ENCODE assay signal across 13 cellular contexts in the genomic region with DNA sequence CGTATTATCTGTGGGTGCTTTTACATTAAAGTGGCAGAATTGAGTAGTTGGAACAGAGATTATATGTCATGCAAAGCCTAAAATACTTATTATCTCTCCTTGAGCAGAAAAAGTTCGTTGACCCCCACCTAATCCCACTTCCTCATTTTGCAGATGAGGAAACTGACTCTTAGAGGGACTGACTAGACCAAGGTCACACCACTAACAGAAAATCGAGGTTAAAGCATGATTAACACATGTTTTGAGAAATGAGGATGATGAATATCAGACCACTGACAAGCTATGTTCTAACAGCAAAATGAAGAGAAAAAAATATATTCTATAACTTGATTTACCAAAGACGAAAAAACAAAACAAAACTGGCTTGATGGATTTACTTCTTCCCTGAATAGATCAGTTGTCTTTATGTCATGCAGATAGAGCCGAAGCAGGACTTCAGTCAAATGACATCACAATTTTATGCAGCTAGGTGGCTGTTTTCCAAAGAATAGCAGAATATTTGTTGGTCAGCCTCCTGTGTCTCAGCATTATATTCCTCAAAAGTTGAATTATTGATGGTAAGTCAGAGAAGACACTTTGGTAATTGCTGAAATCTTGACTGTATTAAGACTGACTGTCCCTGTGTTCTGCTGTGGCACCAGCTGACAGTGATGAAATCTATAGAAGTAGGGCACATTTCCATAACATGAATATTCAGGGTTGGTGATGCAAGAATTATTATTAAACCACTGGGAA. TPM values are rescaled to one million over a fixed set of nuclear protein-coding genes. Genes with fewer than 3 reads are reported as not detected.
DNase-seq lines count a peak whose midpoint lies in the region; ATAC-seq, FAIRE-seq and TF ChIP-seq lines count a peak whose summit lies in the region.
"Had no signal": no experiment of that assay in that cellular context is flagged by ENCODE, and none has a peak within 500 bp of the region (broad histone marks: within the 10 kb centered on the region; RNA-seq: fewer than 3 reads in every experiment).

No MANE protein-coding gene starts in this region.

- no peaks in the 10 kb centered on the region for H3K79me2 ChIP-seq in GM12878 (ENCODE audit: control insufficient read depth, insufficient read depth, low read length)

- TF ChIP-seq CTCF in GM12878 (IDR thresholded peaks at IDR 0.05 in 2 of 3, conservative IDR thresholded peaks at IDR 0.05 in 1 of 3; ENCODE audit: control insufficient read depth in 2 of 3, extremely low read depth in 1 of 3, insufficient read depth in 1 of 3, low read depth in 3 of 3, low read length in 3 of 3) = no peak

- no peaks in the 10 kb centered on the region for H3K27me3 ChIP-seq in GM12878 (replicated peaks in 1 of 2; ENCODE audit: control insufficient read depth in 2 of 2, insufficient read depth in 2 of 2, low read length in 1 of 2)
- H3K27me3 ChIP-seq: upper lobe of left lung had no signal

- CTCF ChIA-PET in GM12878 (lab: Yijun Ruan, JAX) = interaction anchor here (0.6 to 5.3 kb wide), 3 partner anchors 17 to 585 kb away, joined by 3 to 32 read pairs (median 3); no protein-coding TSS in a partner anchor

- H2AFZ ChIP-seq in GM12878 (ENCODE audit: control insufficient read depth, low read depth, low read length) = no peak overlapping the region

- RAD21 ChIA-PET in GM12878 (lab: Charles Lee; ENCODE audit: unreplicated experiment) = interaction anchor here (1.4 kb wide), 1 partner anchor 22 kb away, joined by 3 read pairs; no protein-coding TSS in a partner anchor

- no peaks in the 10 kb centered on the region for H3K36me3 ChIP-seq in GM12878 (ENCODE audit: control insufficient read depth in 2 of 2, insufficient read depth in 2 of 2, low read length in 1 of 2)
- H3K36me3 ChIP-seq: upper lobe of left lung had no signal

- 35% methylated on average over 5 of the region's 5 CpGs for WGBS in GM12878 (ENCODE audit: insufficient coverage, insufficient replicate concordance, low lambda C conversion rate, missing lambda C conversion rate)

- peak; percentile 50 to 60; a peak in 2 of 4 replicates for TF ChIP-seq EP300 in GM12878 (IDR thresholded peaks at IDR 0.05; ENCODE audit: borderline replicate concordance in 1 of 2, control insufficient read depth in 1 of 2, low read depth in 2 of 2, low read length in 2 of 2)

- no peak overlapping the region for H3K27ac ChIP-seq in GM12878 (ENCODE audit: control insufficient read depth, insufficient read depth)
- H3K27ac ChIP-seq: upper lobe of left lung had no signal

- no peak overlapping the region for H3K4me2 ChIP-seq in GM12878 (ENCODE audit: control insufficient read depth, insufficient read depth)

- DNase-seq in GM12878 (ENCODE audit: low read depth, low spot score) = peak; percentile 20
- no peak for DNase-seq in stimulated activated CD4-positive, alpha-beta T cell treated with anti-CD3 and anti-CD28 coated beads, Interleukin-15, amount 100 ng/mL, for 24 hours
- no peak for DNase-seq in NCI-H1436 (lab: John Stamatoyannopoulos, UW)
- DNase-seq in cerebellum (ENCODE audit: low spot score) = no peak
- DNase-seq in 8988T = no peak
- DNase-seq: NCI-H1930; stimulated activated CD4-positive, alpha-beta T cell treated with anti-CD3 and anti-CD28 coated beads, Interleukin-2, amount 100 ng/mL, for 48 hours; T-helper 17 cell; upper lobe of left lung had no signal

- no peaks in the 10 kb centered on the region for H3K9me3 ChIP-seq in GM12878 (replicated peaks; ENCODE audit: control insufficient read depth, insufficient read depth, low read length)
- H3K9me3 ChIP-seq: upper lobe of left lung had no signal

- intact Hi-C loops in GM12878 (cut with micrococcal nuclease; ENCODE audit: unreplicated experiment) = no loop called here

- POLR2A ChIA-PET in GM12878 (lab: Charles Lee) = interaction anchor here (0.6 to 1.6 kb wide), 3 partner anchors 22 to 355 kb away, joined by 3 to 5 read pairs (median 3); no protein-coding TSS in a partner anchor

- in situ Hi-C loops in GM12878 (cut with MboI) = no loop called here

- no peak overlapping the region for H3K4me3 ChIP-seq in GM12878
- H3K4me3 ChIP-seq: upper lobe of left lung had no signal

- H3K9ac ChIP-seq in GM12878 (ENCODE audit: control insufficient read depth, insufficient read depth, low read length) = no peak overlapping the region

- no peak for FAIRE-seq in GM12878 (lab: Jason Lieb, UNC)
- FAIRE-seq: H1 had no signal

- H4K20me1 ChIP-seq in GM12878 (ENCODE audit: control insufficient read depth, insufficient read depth) = no peaks in the 10 kb centered on the region

- TF ChIP-seq RAD21 in GM12878 (IDR thresholded peaks at IDR 0.05; ENCODE audit: insufficient read depth, low read depth, low read length) = no peak

- SMC1A ChIA-PET in GM12878 (lab: Charles Lee; ENCODE audit: uncharacterized antibody, unreplicated experiment) = interaction anchor here (0.6 to 2.7 kb wide), 6 partner anchors 17 to 326 kb away, joined by 3 to 12 read pairs (median 6); no protein-coding TSS in a partner anchor

- H3K4me1 ChIP-seq in GM12878 (ENCODE audit: control insufficient read depth, insufficient read depth, low read length) = peaks cover 6% of the 10 kb centered on the region; the same call in 1 of the 2 replicates
- H3K4me1 ChIP-seq: upper lobe of left lung had no signal

- ATAC-seq in GM18873 (IDR thresholded peaks at IDR 0.05; ENCODE audit: low FRiP score, unreplicated experiment) (peak; percentile 66), HG02623 (IDR thresholded peaks at IDR 0.05; ENCODE audit: unreplicated experiment) (peak; percentile 65), HG03558 (IDR thresholded peaks at IDR 0.05; ENCODE audit: extremely low read depth, unreplicated experiment) (peak; percentile 51), GM12878 (peak; percentile 83)
- ATAC-seq: T-helper 17 cell had no signal

- BruUV-seq in GM12878 (replicated peaks; lab: Mats Ljungman, UMichigan) = no TSS peak

- no peak for TF ChIP-seq POLR2A in GM12878 (IDR thresholded peaks at IDR 0.05; ENCODE audit: low read depth, low read length)

TF ChIP-seq in GM12878, 131 proteins besides CTCF, POLR2A, EP300 and RAD21 (continues in another document):
- peak; percentile 69 for TF ChIP-seq MTA2 (IDR thresholded peaks at IDR 0.05; ENCODE audit: low read depth)
- peak; percentile 96 for TF ChIP-seq SPI1 (IDR thresholded peaks at IDR 0.05; ENCODE audit: borderline replicate concordance, insufficient read depth, low read depth, low read length)
- peak; percentile 87 for TF ChIP-seq NR2F1 (conservative IDR thresholded peaks at IDR 0.05)
- peak; percentile 58 for TF ChIP-seq DPF2 (IDR thresholded peaks at IDR 0.05)
- 0 out of 2 replicates have a peak, but pooled peaks have one; percentile 29 for TF ChIP-seq MYB (IDR thresholded peaks at IDR 0.05; ENCODE audit: borderline replicate concordance, low read depth, low read length)
- 0 out of 2 replicates have a peak, but pooled peaks have one; percentile 39 for TF ChIP-seq NFIC (IDR thresholded peaks at IDR 0.05; ENCODE audit: low read depth, low read length)
- TF ChIP-seq, protein P1, sequence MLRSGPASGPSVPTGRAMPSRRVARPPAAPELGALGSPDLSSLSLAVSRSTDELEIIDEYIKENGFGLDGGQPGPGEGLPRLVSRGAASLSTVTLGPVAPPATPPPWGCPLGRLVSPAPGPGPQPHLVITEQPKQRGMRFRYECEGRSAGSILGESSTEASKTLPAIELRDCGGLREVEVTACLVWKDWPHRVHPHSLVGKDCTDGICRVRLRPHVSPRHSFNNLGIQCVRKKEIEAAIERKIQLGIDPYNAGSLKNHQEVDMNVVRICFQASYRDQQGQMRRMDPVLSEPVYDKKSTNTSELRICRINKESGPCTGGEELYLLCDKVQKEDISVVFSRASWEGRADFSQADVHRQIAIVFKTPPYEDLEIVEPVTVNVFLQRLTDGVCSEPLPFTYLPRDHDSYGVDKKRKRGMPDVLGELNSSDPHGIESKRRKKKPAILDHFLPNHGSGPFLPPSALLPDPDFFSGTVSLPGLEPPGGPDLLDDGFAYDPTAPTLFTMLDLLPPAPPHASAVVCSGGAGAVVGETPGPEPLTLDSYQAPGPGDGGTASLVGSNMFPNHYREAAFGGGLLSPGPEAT (IDR thresholded peaks at IDR 0.05; ENCODE audit: low read depth) = peak; percentile 26; the same call in 1 of the 2 replicates

RNA-seq across cellular contexts. Expression of a gene that starts 24.2 kb away (rescaled TPM):
- 34.3 and 36.3 TPM in 2 replicates for total RNA-seq in GM12878 (2013; cell fraction: nucleolus; rRNA removed)
- 59.8 and 77.7 TPM in 2 replicates for total RNA-seq in GM12878 (2014; rRNA removed)
- 86.7 and 88.7 TPM in 2 replicates for total RNA-seq in GM12878 (2014; rRNA removed; fragmentation: Illumina TruSeq; extraction: Trizol)
- 42.2 and 46.2 TPM in 2 replicates for total RNA-seq in GM12878 (2021)
- polyA plus RNA-seq in GM12878 (2011; ENCODE audit: low read depth) = 30.5 TPM
- 95.8 and 146 TPM in 2 replicates for polyA plus RNA-seq in GM12878 (2011; rRNA removed)
- polyA plus RNA-seq in GM12878 (2011; cell fraction: cytosol; rRNA removed) = 35.5 and 35.9 TPM in 2 replicates
- polyA plus RNA-seq in GM12878 (2011; cell fraction: nucleus; rRNA removed) = 17.3 and 32.2 TPM in 2 replicates
- polyA plus RNA-seq in GM12878 (2012) = 28.0 and 39.5 TPM in 2 replicates
- 106 and 141 TPM in 2 replicates for polyA plus RNA-seq in GM12878 (2014; fragmentation: Illumina TruSeq; extraction: Trizol)
- polyA plus RNA-seq in GM12878 (2014; fragmentation: Nextera tagmentation; extraction: Ambion mirVana) = 100 to 1,000 TPM; 197 to 258 TPM
- polyA plus RNA-seq in GM12878 (2014; rRNA removed) = 60.7 and 63.2 TPM in 2 replicates
- polyA plus RNA-seq in GM12878 (2016; fragmentation: Nextera tagmentation; extraction: Ambion mirVana) = 100 to 1,000 TPM in 1 of 2 experiments, 10 to 100 TPM in 1; 98.0 to 102 TPM
- polyA minus RNA-seq in GM12878 (2011; rRNA and poly(A)+ RNA removed) = 25.9 and 27.5 TPM in 2 replicates
- 8.3 and 11.1 TPM in 2 replicates for polyA minus RNA-seq in GM12878 (2011; cell fraction: cytosol; rRNA and poly(A)+ RNA removed)
- polyA minus RNA-seq in GM12878 (2011; cell fraction: nucleus; rRNA and poly(A)+ RNA removed) = 8.3 and 9.3 TPM in 2 replicates
- 24.3 TPM for total RNA-seq in cerebellum

RNA-seq across cellular contexts. Expression of a gene that starts 55.9 kb away (rescaled TPM):
- 0.06 and 0.12 TPM in 2 replicates for total RNA-seq in GM12878 (2013; cell fraction: nucleolus; rRNA removed)
- total RNA-seq in GM12878 (2014; rRNA removed) (not detected in 2 replicates), GM12878 (2014; rRNA removed; fragmentation: Illumina TruSeq; extraction: Trizol) (not detected in 2 replicates), GM12878 (2021) (0.05 TPM in 1 of 2 replicates, not detected in the other), cerebellum (58.8 TPM)
- not detected for polyA plus RNA-seq in GM12878 (2011; ENCODE audit: low read depth)
- polyA plus RNA-seq in GM12878 (2011; rRNA removed) (0.38 and 0.43 TPM in 2 replicates), GM12878 (2014; fragmentation: Illumina TruSeq; extraction: Trizol) (not detected in 2 replicates), GM12878 (2014; fragmentation: Nextera tagmentation; extraction: Ambion mirVana) (not detected), GM12878 (2014; rRNA removed) (not detected in 2 replicates), GM12878 (2016; fragmentation: Nextera tagmentation; extraction: Ambion mirVana) (not detected)
- polyA plus RNA-seq in GM12878 (2011; cell fraction: cytosol; rRNA removed) = 0.12 and 0.33 TPM in 2 replicates
- 0.13 and 0.27 TPM in 2 replicates for polyA plus RNA-seq in GM12878 (2011; cell fraction: nucleus; rRNA removed)
- not detected in 2 replicates for polyA plus RNA-seq in GM12878 (2012)
- 0.29 and 0.46 TPM in 2 replicates for polyA minus RNA-seq in GM12878 (2011; rRNA and poly(A)+ RNA removed)
- not detected in 2 replicates for polyA minus RNA-seq in GM12878 (2011; cell fraction: cytosol; rRNA and poly(A)+ RNA removed)
- 0.29 and 0.60 TPM in 2 replicates for polyA minus RNA-seq in GM12878 (2011; cell fraction: nucleus; rRNA and poly(A)+ RNA removed)
- total RNA-seq: T-helper 17 cell had no signal

Comparison
In these comparisons a context has a peak if more than half of its experiments do, and no peak if none do; other contexts are left out.
1. RNA of a gene that starts 55.9 kb away (total RNA-seq): 58.8 TPM in cerebellum (single experiment); 0.05 to 0.12 TPM in GM12878; every median in the first group is over 10 times any median in the second.
2. Peak in every context shown above with its lines, with median percentiles within 50 percentile points of each other: ATAC-seq.